18 cellular contexts compared by ENCODE assay signal in genomic region chr2:217807025-217807424, GRCh38.
"Had no signal": no experiment of that assay in that cellular context is flagged by ENCODE, and none has a peak within 500 bp of the region (broad histone marks: within the 10 kb centered on the region; RNA-seq: fewer than 3 reads in every experiment).

No MANE protein-coding gene starts in this region.

- H3K4me2 ChIP-seq: neural progenitor cell had no signal

- DNase-seq: activated CD4-positive, alpha-beta T cell treated with anti-CD3 and anti-CD28 coated beads, Interleukin-2, amount 50 U/mL, for 1 hour; activated CD4-positive, CD25-positive, alpha-beta regulatory T cell treated with anti-CD3 and anti-CD28 coated beads, Interleukin-2, amount 50 U/mL, for 72 hours; activated CD8-positive, alpha-beta T cell treated with anti-CD3 and anti-CD28 coated beads, Interleukin-2, amount 10 ng/mL, durations not matched to agents 7 days and 5 days; activated gamma-delta T cell; anterior cingulate cortex; brain microvascular endothelial cell; caudate nucleus; dorsolateral prefrontal cortex; mammary epithelial cell; retina; stimulated activated CD4-positive, alpha-beta T cell treated with anti-CD3 and anti-CD28 coated beads, Interleukin-4, amount 100 ng/mL, for 24 hours; stimulated activated naive CD4-positive, alpha-beta T cell treated with Interleukin-2 at 50 U/mL for 16 hours; T-cell; trophoblast cell; WERI-Rb-1 had no signal

- H3K9me3 ChIP-seq: suprapubic skin had no signal

- H3K9ac ChIP-seq: neural progenitor cell had no signal

- H2AFZ ChIP-seq: neural progenitor cell had no signal

- H3K27ac ChIP-seq: brain microvascular endothelial cell, neural progenitor cell, suprapubic skin, WERI-Rb-1 had no signal

- H3K4me3 ChIP-seq: dorsolateral prefrontal cortex, neural progenitor cell, suprapubic skin had no signal

- H3K4me1 ChIP-seq: neural progenitor cell had no signal

- H3K36me3 ChIP-seq: neural progenitor cell, WERI-Rb-1 had no signal

- ATAC-seq: activated CD8-positive, alpha-beta T cell treated with anti-CD3 and anti-CD28 coated beads, Interleukin-2, amount 10 ng/mL, durations not matched to agents 7 days and 5 days; SK-N-SH treated with all-trans-retinoic acid at 6 μM for 48 hours; T-cell had no signal

- H3K27me3 ChIP-seq: brain microvascular endothelial cell, dorsolateral prefrontal cortex, suprapubic skin had no signal
